Comparison of ENCODE assay signal across 8 cellular contexts in the genomic region with DNA sequence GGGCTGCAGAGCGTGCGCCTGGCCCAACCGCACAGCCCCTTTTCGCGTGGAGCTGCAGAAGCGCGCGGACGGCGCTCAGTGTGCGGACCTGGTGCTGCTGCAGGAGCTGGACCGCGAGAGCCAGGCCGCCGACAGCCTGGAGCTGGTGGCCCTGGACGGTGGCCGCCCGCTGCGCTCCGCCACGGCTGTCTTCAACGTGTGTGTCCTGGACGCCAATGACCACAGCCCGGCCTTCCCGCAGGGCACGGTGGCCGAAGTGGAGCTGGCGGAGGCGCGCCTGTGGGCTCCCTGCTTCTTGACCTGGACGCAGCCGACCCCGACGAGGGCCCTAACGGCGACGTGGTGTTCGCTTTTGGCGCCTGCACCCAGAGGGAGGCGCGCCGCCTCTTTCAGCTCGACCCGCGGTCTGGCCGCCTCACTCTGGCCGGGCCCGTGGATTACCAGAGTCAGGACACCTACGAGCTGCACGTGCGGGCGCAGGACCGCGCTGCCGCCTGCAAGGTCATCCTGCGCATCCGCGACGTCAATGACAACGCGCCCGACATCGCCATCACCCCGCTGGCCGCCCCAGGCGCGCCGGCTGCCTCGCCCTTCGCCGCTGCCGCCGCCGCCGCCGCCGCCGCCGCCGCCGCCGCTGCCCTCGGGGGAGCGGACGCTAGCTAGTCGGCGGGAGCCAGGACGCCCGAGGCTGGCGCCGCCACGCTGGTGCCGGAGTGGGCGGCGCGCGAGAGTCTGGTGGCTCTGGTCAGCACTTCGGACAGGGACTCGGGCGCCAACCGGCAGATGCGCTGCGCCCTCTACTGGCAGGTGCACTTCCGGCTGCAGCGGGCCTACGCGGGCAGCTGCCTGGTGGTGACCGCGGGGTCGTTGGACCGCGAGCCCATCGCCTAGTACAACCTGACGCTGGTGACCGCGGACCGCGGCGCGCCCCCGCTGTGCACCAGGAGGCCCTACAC.
DNase-seq lines count a peak whose midpoint lies in the region; ATAC-seq and TF ChIP-seq lines count a peak whose summit lies in the region.
"Had no signal": no experiment of that assay in that cellular context is flagged by ENCODE, and none has a peak within 500 bp of the region (broad histone marks: within the 10 kb centered on the region; RNA-seq: fewer than 3 reads in every experiment).

No MANE protein-coding gene starts in this region.

- DNase-seq in GM20000 (ENCODE audit: low spot score), result peak; percentile 72
- peak; percentile 15 for DNase-seq in activated naive CD8-positive, alpha-beta T cell treated with anti-CD3 and anti-CD28 coated beads for 36 hours
- DNase-seq in hepatic stellate cell (ENCODE audit: low spot score), result peak; percentile 11
- DNase-seq in sigmoid colon, result peak; percentile 65
- DNase-seq in gastrocnemius medialis, result no peak
- DNase-seq: effector memory CD4-positive, alpha-beta T cell had no signal

- no peak for TF ChIP-seq EP300 in sigmoid colon (IDR thresholded peaks at IDR 0.05)

- H3K4me3 ChIP-seq in sigmoid colon, result no peak overlapping the region
- H3K4me3 ChIP-seq in gastrocnemius medialis, result no peak overlapping the region

- TF ChIP-seq POLR2A in sigmoid colon (IDR thresholded peaks at IDR 0.05) (no peak), gastrocnemius medialis (IDR thresholded peaks at IDR 0.05) (no peak)

- ATAC-seq in GM21737 (IDR thresholded peaks at IDR 0.05; ENCODE audit: unreplicated experiment), result no peak
- ATAC-seq in GM18861 (IDR thresholded peaks at IDR 0.05; ENCODE audit: unreplicated experiment), result no peak
- ATAC-seq in gastrocnemius medialis, result no peak

- H3K4me3 Mint-ChIP-seq in activated naive CD8-positive, alpha-beta T cell treated with anti-CD3 and anti-CD28 coated beads for 36 hours, result no peak overlapping the region

- H3K36me3 ChIP-seq in sigmoid colon, result no peaks in the 10 kb centered on the region
- H3K36me3 ChIP-seq in gastrocnemius medialis, result no peaks in the 10 kb centered on the region

- H3K9me3 Mint-ChIP-seq in activated naive CD8-positive, alpha-beta T cell treated with anti-CD3 and anti-CD28 coated beads for 36 hours, result peaks cover 2% of the 10 kb centered on the region

- H3K9me3 ChIP-seq in sigmoid colon (no peaks in the 10 kb centered on the region), gastrocnemius medialis (no peaks in the 10 kb centered on the region)

- H3K27ac Mint-ChIP-seq in activated naive CD8-positive, alpha-beta T cell treated with anti-CD3 and anti-CD28 coated beads for 36 hours, result no peak overlapping the region

- no peaks in the 10 kb centered on the region for H3K36me3 Mint-ChIP-seq in activated naive CD8-positive, alpha-beta T cell treated with anti-CD3 and anti-CD28 coated beads for 36 hours

- intact Hi-C loops in sigmoid colon (cut with DNase I) (no loop called here), gastrocnemius medialis (cut with DNase I; ENCODE audit: low total_unique reads) (no loop called here)

- TF ChIP-seq CTCF in GM20000 (IDR thresholded peaks at IDR 0.05; ENCODE audit: extremely low read depth, missing control alignments) (peak; percentile 35), sigmoid colon (IDR thresholded peaks at IDR 0.05) (peak in 2 of 4 experiments; percentile 14 to 36), gastrocnemius medialis (IDR thresholded peaks at IDR 0.05 in 4 of 5, conservative IDR thresholded peaks at IDR 0.05 in 1 of 5) (peak in 2 of 5 experiments; percentile 33 to 40)

- H3K27me3 ChIP-seq in sigmoid colon (peaks cover 17 to 56% (median 22%) of the 10 kb centered on the region in 3 donors), gastrocnemius medialis (peaks cover 10 to 26% (median 14%) of the 10 kb centered on the region in 3 donors)

- WGBS in sigmoid colon, 2 donors, result 19 to 32% methylated on average over 121 of the region's 121 CpGs

- peaks cover 34% of the 10 kb centered on the region for H3K27me3 Mint-ChIP-seq in activated naive CD8-positive, alpha-beta T cell treated with anti-CD3 and anti-CD28 coated beads for 36 hours

- in situ Hi-C loops in gastrocnemius medialis (cut with MboI; ENCODE audit: low sequenced_read_pairs in 4 of 4), result no loop called here

- H3K4me1 ChIP-seq in sigmoid colon, result peaks cover 0 to 8% (median 0%) of the 10 kb centered on the region in 4 donors
- H3K4me1 ChIP-seq in gastrocnemius medialis, result no peaks in the 10 kb centered on the region

- no peak overlapping the region for H3K27ac ChIP-seq in sigmoid colon
- H3K27ac ChIP-seq in gastrocnemius medialis, result no peak overlapping the region

- H3K4me1 Mint-ChIP-seq in activated naive CD8-positive, alpha-beta T cell treated with anti-CD3 and anti-CD28 coated beads for 36 hours, result no peaks in the 10 kb centered on the region

Comparison
In these comparisons a context has a peak if more than half of its experiments do, and no peak if none do; other contexts are left out.
1. DNase-seq: peak in GM20000 (single experiment), activated naive CD8-positive, alpha-beta T cell treated with anti-CD3 and anti-CD28 coated beads for 36 hours (single experiment), hepatic stellate cell (single experiment) and sigmoid colon (single experiment); none in gastrocnemius medialis (0 of 2).